14 cellular contexts compared by ENCODE assay signal in the genomic region with DNA sequence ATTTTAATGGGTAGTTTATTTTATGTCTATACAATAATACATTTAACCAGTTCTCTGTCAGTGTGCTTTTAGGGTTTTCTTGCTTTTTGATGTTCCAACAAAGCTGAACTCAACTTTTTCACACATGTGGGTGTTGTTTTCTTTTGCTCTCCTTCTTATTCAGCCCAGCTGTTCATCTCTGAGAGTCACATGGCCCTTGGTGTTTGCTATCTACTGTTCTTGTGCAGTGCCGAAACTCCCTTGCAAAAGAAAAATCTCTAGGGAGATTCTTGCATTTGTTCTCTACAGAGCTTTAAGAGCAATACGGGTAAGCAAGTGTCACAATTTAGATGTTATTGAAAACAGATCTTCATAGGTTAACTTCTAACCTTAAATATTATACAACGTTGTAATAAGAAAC.
A peak's percentile ranks its signal among the peaks of the same experiment; 100 is the strongest.
DNase-seq lines count a peak whose midpoint lies in the region; ATAC-seq, FAIRE-seq and TF ChIP-seq lines count a peak whose summit lies in the region.
"Had no signal": no experiment of that assay in that cellular context is flagged by ENCODE, and none has a peak within 500 bp of the region (broad histone marks: within the 10 kb centered on the region; RNA-seq: fewer than 3 reads in every experiment).

No MANE protein-coding gene starts in this region.

- H3K9ac ChIP-seq in H1 (replicated peaks in 1 of 4; ENCODE audit: extremely low read depth in 1 of 4, low read depth in 3 of 4, low read length in 3 of 4), result no peak overlapping the region
- H3K9ac ChIP-seq: SK-N-SH had no signal

- no peak overlapping the region for H3K14ac ChIP-seq in H1 (ENCODE audit: insufficient read length)

- H3K27ac ChIP-seq in H1 (ENCODE audit: low read depth, low read length), result no peak overlapping the region

- no peak overlapping the region for H2AK5ac ChIP-seq in H1 (ENCODE audit: low read depth, low read length)

- intact Hi-C loops in left cardiac atrium (cut with DNase I), result no loop called here

- no peak overlapping the region for H2BK15ac ChIP-seq in H1 (ENCODE audit: low read length)

- TF ChIP-seq RAD21 in H1 (IDR thresholded peaks at IDR 0.05 in 1 of 2, conservative IDR thresholded peaks at IDR 0.05 in 1 of 2; ENCODE audit: low read depth in 2 of 2, low read length in 2 of 2), result no peak

- no peak overlapping the region for H2BK120ac ChIP-seq in H1 (replicated peaks; ENCODE audit: low read depth, low read length)

- H3K4ac ChIP-seq in H1 (replicated peaks; ENCODE audit: insufficient read length, low read depth, low read length), result no peak overlapping the region

- 93% methylated on average over 3 of the region's 3 CpGs; no CpG with 5 or more reads in 1 of the 2 experiments for WGBS in H1 (ENCODE audit: extremely low coverage in 1 of 2, insufficient coverage in 1 of 2, insufficient read length in 1 of 2, insufficient replicate concordance in 2 of 2, low coverage in 1 of 2, low lambda C conversion rate in 2 of 2, missing lambda C conversion rate in 1 of 2), 2 experiments

- H2BK12ac ChIP-seq in H1 (ENCODE audit: low read depth, low read length), result no peak overlapping the region

- TF ChIP-seq POLR2A in H1 (IDR thresholded peaks at IDR 0.05; ENCODE audit: control extremely low read depth in 1 of 2, low read depth in 2 of 2, low read length in 2 of 2), result no peak

- H3K18ac ChIP-seq in H1 (ENCODE audit: extremely low read depth, low read length), result no peak overlapping the region

- H3K79me2 ChIP-seq in H1 (ENCODE audit: control insufficient read depth in 1 of 2, insufficient read depth in 2 of 2, low read length in 2 of 2), result no peaks in the 10 kb centered on the region

- no peak for FAIRE-seq in H1 (lab: Jason Lieb, UNC)

- H3K4me1 ChIP-seq in H1 (replicated peaks in 1 of 4; ENCODE audit: control insufficient read depth in 3 of 4, insufficient read depth in 4 of 4, low read length in 3 of 4), result no peaks in the 10 kb centered on the region
- H3K4me1 ChIP-seq: HAP-1 had no signal

- no peak overlapping the region for H2BK20ac ChIP-seq in H1 (ENCODE audit: low read length)

- H2AFZ ChIP-seq in H1 (ENCODE audit: low read length), result peak overlapping the region; percentile 70; the same call in 1 of the 2 replicates

- no peak overlapping the region for H4K91ac ChIP-seq in H1 (replicated peaks; ENCODE audit: insufficient read length, low read length)

- peaks cover 0 to 4% of the 10 kb centered on the region in 2 experiments; a peak in 1 of 4 replicates for H3K9me3 ChIP-seq in H1 (ENCODE audit: insufficient read depth in 2 of 2, low read depth in 1 of 2, low read length in 1 of 2)
- H3K9me3 ChIP-seq: HAP-1, SK-N-SH had no signal

- H3K79me1 ChIP-seq in H1 (ENCODE audit: low read depth, low read length), result no peaks in the 10 kb centered on the region

- no peak for TF ChIP-seq EP300 in H1 (IDR thresholded peaks at IDR 0.05; ENCODE audit: borderline replicate concordance in 1 of 2, low read depth in 2 of 2, low read length in 2 of 2)

- no peak overlapping the region for H3K23ac ChIP-seq in H1 (ENCODE audit: insufficient read length)

- no peak overlapping the region for H3K4me2 ChIP-seq in H1 (ENCODE audit: insufficient read depth in 1 of 2, low read depth in 2 of 2, low read length in 2 of 2)
- H3K4me2 ChIP-seq: SK-N-SH had no signal

- no peak overlapping the region for H4K8ac ChIP-seq in H1 (ENCODE audit: extremely low read depth, insufficient read depth, low read length)

- TF ChIP-seq CTCF in H1 (IDR thresholded peaks at IDR 0.05; ENCODE audit: control extremely low read depth in 1 of 3, insufficient read depth in 1 of 3, low read depth in 1 of 3, low read length in 3 of 3), result no peak

- DNase-seq in OCI-M1 (lab: John Stamatoyannopoulos, UW) (peak; percentile 6), H1 (ENCODE audit: low read depth in 1 of 2, low spot score in 2 of 2) (no peak), left cardiac atrium (no peak), superior temporal gyrus (ENCODE audit: extremely low spot score) (peak; percentile 66), COR-L47 (lab: John Stamatoyannopoulos, UW) (no peak), NCI-H187 (lab: John Stamatoyannopoulos, UW) (no peak), RKO (ENCODE audit: low spot score) (no peak)
- DNase-seq: CD8-positive, alpha-beta T cell; Karpas-422; NCI-H2029; NCI-H226; PC-3; SK-N-SH had no signal

- no peaks in the 10 kb centered on the region for H3K23me2 ChIP-seq in H1 (ENCODE audit: low read depth, low read length)

- no peaks in the 10 kb centered on the region for H3K36me3 ChIP-seq in H1 (ENCODE audit: control insufficient read depth in 2 of 4, insufficient read depth in 4 of 4, low read length in 3 of 4)
- H3K36me3 ChIP-seq: HAP-1 had no signal

- peak; percentile 73 to 86 for ATAC-seq in left cardiac atrium
- ATAC-seq: CD8-positive, alpha-beta T cell; PC-3 had no signal

- H4K20me1 ChIP-seq in H1 (replicated peaks in 1 of 2; ENCODE audit: control insufficient read depth in 1 of 2, insufficient read depth in 2 of 2, low read length in 2 of 2), result no peaks in the 10 kb centered on the region

- H3K27me3 ChIP-seq in H1 (replicated peaks in 1 of 4; ENCODE audit: control insufficient read depth in 3 of 4, extremely low read depth in 1 of 4, insufficient read depth in 3 of 4, low read length in 3 of 4), result no peaks in the 10 kb centered on the region

- no peak overlapping the region for H3K4me3 ChIP-seq in H1 (ENCODE audit: extremely low read depth in 1 of 4, insufficient read depth in 2 of 4, low read depth in 3 of 4, low read length in 4 of 4)
- H3K4me3 ChIP-seq: HAP-1 had no signal

- CTCF ChIA-PET in H1 (lab: Charles Lee; ENCODE audit: partially characterized antibody), result interaction anchor here (1.4 kb wide), 1 partner anchor 21 kb away, joined by 4 read pairs; no protein-coding TSS in a partner anchor

- no peak overlapping the region for H2BK5ac ChIP-seq in H1 (ENCODE audit: low read depth, low read length)

- POLR2A ChIA-PET in H1 (lab: Charles Lee; ENCODE audit: partially characterized antibody), result no interaction called here

- H3K56ac ChIP-seq in H1 (replicated peaks; ENCODE audit: insufficient read length, low read depth, low read length), result no peak overlapping the region

- no peak overlapping the region for H4K5ac ChIP-seq in H1 (ENCODE audit: insufficient read length, low read depth, low read length)

TF ChIP-seq in H1, 55 proteins besides CTCF, POLR2A, EP300 and RAD21:
- no peak for TF ChIP-seq EGR1 (IDR thresholded peaks at IDR 0.05; ENCODE audit: borderline replicate concordance, low read depth, low read length)
- TF ChIP-seq, protein P1, sequence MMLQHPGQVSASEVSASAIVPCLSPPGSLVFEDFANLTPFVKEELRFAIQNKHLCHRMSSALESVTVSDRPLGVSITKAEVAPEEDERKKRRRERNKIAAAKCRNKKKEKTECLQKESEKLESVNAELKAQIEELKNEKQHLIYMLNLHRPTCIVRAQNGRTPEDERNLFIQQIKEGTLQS (IDR thresholded peaks at IDR 0.05; ENCODE audit: insufficient read depth, low read depth, low read length), result no peak
- TF ChIP-seq JUND (IDR thresholded peaks at IDR 0.05; ENCODE audit: low read length), result no peak
- TF ChIP-seq CHD2 (IDR thresholded peaks at IDR 0.05; ENCODE audit: low read length), result no peak
- TF ChIP-seq ZNF274 (IDR thresholded peaks at IDR 0.05; ENCODE audit: borderline replicate concordance, extremely low read depth, low read length), result no peak
- no peak for TF ChIP-seq GTF2F1 (IDR thresholded peaks at IDR 0.05; ENCODE audit: borderline replicate concordance, low read depth, low read length)
- no peak for TF ChIP-seq SIN3A (conservative IDR thresholded peaks at IDR 0.05 in 1 of 2, IDR thresholded peaks at IDR 0.05 in 1 of 2; ENCODE audit: low read depth in 1 of 2, low read length in 2 of 2)
- no peak for TF ChIP-seq YY1 (IDR thresholded peaks at IDR 0.05; ENCODE audit: low read depth, low read length)
- no peak for TF ChIP-seq GABPA (IDR thresholded peaks at IDR 0.05; ENCODE audit: borderline replicate concordance, insufficient read depth, low read length)
- no peak for TF ChIP-seq JUN (IDR thresholded peaks at IDR 0.05; ENCODE audit: low read depth, low read length)
- TF ChIP-seq RNF2 (IDR thresholded peaks at IDR 0.05; ENCODE audit: borderline replicate concordance, low read depth, low read length, missing control alignments, poor library complexity, severe bottlenecking), result no peak
- no peak for TF ChIP-seq SIRT6 (IDR thresholded peaks at IDR 0.05; ENCODE audit: low read length)

Comparison
In these comparisons a context has a peak if more than half of its experiments do, and no peak if none do; other contexts are left out.
1. DNase-seq: peak in OCI-M1 (single experiment) and superior temporal gyrus (single experiment); none in H1 (0 of 2), left cardiac atrium (single experiment), COR-L47 (single experiment), NCI-H187 (0 of 2) and RKO (single experiment).